ENCODE assay signal across 7 cellular contexts in the genomic region with DNA sequence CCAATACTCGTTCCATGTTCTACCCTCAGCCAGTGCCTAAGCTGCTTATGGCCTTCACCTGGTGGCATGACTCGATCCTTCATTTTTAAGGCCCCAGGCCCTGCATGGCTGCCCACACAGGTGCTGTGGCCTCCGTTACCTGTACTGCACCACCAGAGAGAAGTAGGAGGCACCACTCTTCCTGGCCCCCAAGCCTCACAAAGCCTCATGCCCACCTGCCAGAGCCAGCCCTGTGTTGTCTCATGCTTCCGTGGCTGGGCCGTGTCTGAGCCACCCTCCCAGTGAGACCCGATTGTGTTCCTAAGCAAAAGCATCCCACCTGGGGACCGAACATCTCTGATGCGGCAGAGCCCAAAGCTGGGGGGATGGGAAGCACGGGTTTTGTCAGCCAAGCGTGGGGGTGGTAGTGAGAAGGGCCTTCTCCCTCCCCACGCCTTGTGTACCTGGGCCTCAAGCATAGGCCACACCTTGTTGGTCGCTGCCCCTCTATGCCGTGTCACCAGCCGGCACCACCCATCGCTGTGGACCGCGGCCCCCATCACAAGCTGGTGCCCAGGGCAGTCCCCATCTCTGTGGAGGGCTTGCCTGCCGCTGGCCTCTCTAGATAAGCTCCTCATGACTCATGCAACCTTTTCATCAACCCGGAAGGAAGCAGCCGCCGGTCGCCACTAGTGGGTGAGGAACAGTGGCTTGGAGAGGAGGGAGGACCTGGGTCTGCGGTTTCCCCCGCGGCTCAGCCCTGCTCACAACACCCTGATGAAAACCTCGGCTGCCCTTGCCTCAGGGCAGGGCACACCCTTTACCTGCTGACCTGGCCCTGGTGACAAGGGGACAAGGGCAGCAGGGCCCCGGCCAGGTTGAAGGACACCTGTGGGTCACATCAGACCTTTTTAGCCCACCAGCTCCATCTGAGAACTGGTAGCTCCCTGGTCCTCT.
DNase-seq lines count a peak whose midpoint lies in the region; ATAC-seq and TF ChIP-seq lines count a peak whose summit lies in the region.

No MANE protein-coding gene starts in this region.

- H3K4me1 Mint-ChIP-seq in nephron progenitor cell = peaks cover 35% of the 10 kb centered on the region

- H3K27ac ChIP-seq in epithelial cell of prostate (peak overlapping the region; percentile 91), substantia nigra (ENCODE audit: low read depth, low read length, poor library complexity, severe bottlenecking) (peak overlapping the region; percentile 88)

- no peaks in the 10 kb centered on the region for H3K9me3 Mint-ChIP-seq in nephron progenitor cell

- H3K4me3 Mint-ChIP-seq in nephron progenitor cell = no peak overlapping the region

- no peak overlapping the region for H3K27ac Mint-ChIP-seq in nephron progenitor cell

- ATAC-seq in GM18517 (IDR thresholded peaks at IDR 0.05; ENCODE audit: unreplicated experiment) = peak; percentile 37
- peak; percentile 30 for ATAC-seq in HG02870 (IDR thresholded peaks at IDR 0.05; ENCODE audit: unreplicated experiment)

- DNase-seq in NOMO-1 (lab: John Stamatoyannopoulos, UW; ENCODE audit: unreplicated experiment in 2 of 2) (peak; percentile 93 to 95), epithelial cell of prostate (ENCODE audit: low read depth, low spot score) (no peak), nephron progenitor cell (peak; percentile 12), substantia nigra (lab: John Stamatoyannopoulos, UW) (peak in 14 of 49 donors; percentile 26 to 68 (median 46))
- DNase-seq in activated CD8-positive, alpha-beta memory T cell treated with anti-CD3 and anti-CD28 coated beads for 4 hours (ENCODE audit: low read depth in 2 of 2) = peak; percentile 79 to 86

- H3K27me3 Mint-ChIP-seq in nephron progenitor cell (ENCODE audit: low read depth, poor library complexity) = peaks cover 28% of the 10 kb centered on the region

- TF ChIP-seq CTCF in nephron progenitor cell (IDR thresholded peaks at IDR 0.05) = no peak

- peaks cover 5% of the 10 kb centered on the region for H3K36me3 Mint-ChIP-seq in nephron progenitor cell (ENCODE audit: low read depth)
